Comparison of ENCODE assay signal across 23 cellular contexts in the genomic region with DNA sequence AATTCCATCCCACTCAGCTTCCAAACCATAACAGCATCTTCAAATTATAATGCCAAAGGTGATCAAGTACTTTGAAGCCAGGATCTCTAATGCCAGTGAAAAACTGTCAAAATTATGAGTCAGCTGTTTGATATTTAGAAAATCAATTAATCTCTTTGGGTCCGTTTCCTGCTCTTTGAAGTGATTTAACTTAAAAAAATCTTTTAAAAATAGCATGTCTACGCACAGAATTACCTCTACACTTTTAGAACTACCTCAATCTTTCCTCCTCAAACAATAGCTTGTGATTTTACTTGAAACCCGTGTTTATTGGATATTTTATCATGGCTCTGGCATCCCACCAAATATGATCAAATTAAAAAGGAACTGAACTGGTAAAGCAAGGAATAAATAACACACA. TPM values are rescaled to one million over a fixed set of nuclear protein-coding genes. Genes with fewer than 3 reads are reported as not detected.
DNase-seq lines count a peak whose midpoint lies in the region; ATAC-seq, FAIRE-seq and TF ChIP-seq lines count a peak whose summit lies in the region.
"Had no signal": no experiment of that assay in that cellular context is flagged by ENCODE, and none has a peak within 500 bp of the region (broad histone marks: within the 10 kb centered on the region; RNA-seq: fewer than 3 reads in every experiment).

No MANE protein-coding gene starts in this region.

- H4K91ac ChIP-seq in H1 (replicated peaks; ENCODE audit: insufficient read length, low read length): no peak overlapping the region

- POLR2A ChIA-PET in PC-3 (lab: Charles Lee; ENCODE audit: unreplicated experiment): no interaction called here
- POLR2A ChIA-PET in H1 (lab: Charles Lee; ENCODE audit: partially characterized antibody): no interaction called here

- DNase-seq in Calu3: no peak
- DNase-seq in PC-3: peak; percentile 29
- no peak for DNase-seq in H1 (ENCODE audit: low read depth in 1 of 2, low spot score in 2 of 2)
- peak; percentile 41 for DNase-seq in retinal pigment epithelial cell (ENCODE audit: low read depth)
- no peak for DNase-seq in brain microvascular endothelial cell
- DNase-seq in islet precursor cell: no peak
- no peak for DNase-seq in gastrocnemius medialis
- DNase-seq: 8988T, ACHN, BE2C, GOT3, HCEC 1CT, IMR-90, KG1, NCI-H1048, NCI-H1417, NCI-H1694, NCI-H2029 treated with DMSO at 0.1 percent for 48 hours, NCI-H526 treated with DMSO at 0.1 percent for 48 hours, Peyer's patch, SHP77 treated with DMSO at 0.1 percent for 48 hours had no signal

- TF ChIP-seq CTCF in Calu3 (IDR thresholded peaks at IDR 0.05; ENCODE audit: unreplicated experiment) (no peak), PC-3 (conservative IDR thresholded peaks at IDR 0.05; ENCODE audit: low read depth, low read length) (no peak), H1 (IDR thresholded peaks at IDR 0.05; ENCODE audit: control extremely low read depth in 1 of 3, insufficient read depth in 1 of 3, low read depth in 1 of 3, low read length in 3 of 3) (no peak), retinal pigment epithelial cell (conservative IDR thresholded peaks at IDR 0.05; ENCODE audit: low read depth, low read length) (no peak), brain microvascular endothelial cell (IDR thresholded peaks at IDR 0.05; ENCODE audit: low read depth, low read length, missing control alignments) (no peak), gastrocnemius medialis (IDR thresholded peaks at IDR 0.05 in 4 of 5, conservative IDR thresholded peaks at IDR 0.05 in 1 of 5) (no peak)

- no peak overlapping the region for H2BK12ac ChIP-seq in H1 (ENCODE audit: low read depth, low read length)

- no peak for TF ChIP-seq EP300 in H1 (IDR thresholded peaks at IDR 0.05; ENCODE audit: borderline replicate concordance in 1 of 2, low read depth in 2 of 2, low read length in 2 of 2)

- no peak for TF ChIP-seq POLR2A in H1 (IDR thresholded peaks at IDR 0.05; ENCODE audit: control extremely low read depth in 1 of 2, low read depth in 2 of 2, low read length in 2 of 2)
- no peak for TF ChIP-seq POLR2A in gastrocnemius medialis (IDR thresholded peaks at IDR 0.05)

- intact Hi-C loops in Calu3 (cut with micrococcal nuclease; ENCODE audit: unreplicated experiment) (no loop called here), PC-3 (cut with micrococcal nuclease) (no loop called here), gastrocnemius medialis (cut with DNase I; ENCODE audit: low total_unique reads) (no loop called here)

- no peak overlapping the region for H3K9ac ChIP-seq in PC-3 (ENCODE audit: low read length)
- no peak overlapping the region for H3K9ac ChIP-seq in H1 (replicated peaks in 1 of 4; ENCODE audit: extremely low read depth in 1 of 4, low read depth in 3 of 4, low read length in 3 of 4)

- BruUV-seq in Calu3 (replicated peaks; lab: Mats Ljungman, UMichigan) (no TSS peak), PC-3 (replicated peaks; lab: Mats Ljungman, UMichigan) (no TSS peak)

- H2BK120ac ChIP-seq in H1 (replicated peaks; ENCODE audit: low read depth, low read length): no peak overlapping the region

- no peaks in the 10 kb centered on the region for H3K23me2 ChIP-seq in H1 (ENCODE audit: low read depth, low read length)

- no peaks in the 10 kb centered on the region for H3K27me3 ChIP-seq in PC-3 (ENCODE audit: low read length)
- no peaks in the 10 kb centered on the region for H3K27me3 ChIP-seq in H1 (replicated peaks in 1 of 4; ENCODE audit: control insufficient read depth in 3 of 4, extremely low read depth in 1 of 4, insufficient read depth in 3 of 4, low read length in 3 of 4)
- no peaks in the 10 kb centered on the region for H3K27me3 ChIP-seq in brain microvascular endothelial cell (replicated peaks)
- no peaks in the 10 kb centered on the region for H3K27me3 ChIP-seq in gastrocnemius medialis
- H3K27me3 ChIP-seq: BE2C, Peyer's patch had no signal

- no peaks in the 10 kb centered on the region for H3K9me3 ChIP-seq in PC-3 (ENCODE audit: low read length)
- no peaks in the 10 kb centered on the region for H3K9me3 ChIP-seq in H1 (ENCODE audit: insufficient read depth in 2 of 2, low read depth in 1 of 2, low read length in 1 of 2)
- no peaks in the 10 kb centered on the region for H3K9me3 ChIP-seq in gastrocnemius medialis
- H3K9me3 ChIP-seq: BE2C, Peyer's patch had no signal

- H2AK5ac ChIP-seq in H1 (ENCODE audit: low read depth, low read length): no peak overlapping the region

- H3K9me2 ChIP-seq in PC-3 (replicated peaks; ENCODE audit: low read length): no peaks in the 10 kb centered on the region

- no peak overlapping the region for H3K18ac ChIP-seq in H1 (ENCODE audit: extremely low read depth, low read length)

- no peaks in the 10 kb centered on the region for H3K9me3 Mint-ChIP-seq in Calu3 (ENCODE audit: low read depth, unreplicated experiment)

- in situ Hi-C loops in brain microvascular endothelial cell (cut with HindIII; ENCODE audit: low pct_ligation_motif_present, low sequenced_read_pairs) (no loop called here), gastrocnemius medialis (cut with MboI; ENCODE audit: low sequenced_read_pairs in 4 of 4) (no loop called here)

- H3K14ac ChIP-seq in H1 (ENCODE audit: insufficient read length): no peak overlapping the region

- H3F3A ChIP-seq in PC-3 (ENCODE audit: low read length, unreplicated experiment): peaks cover 8% of the 10 kb centered on the region

- H3K36me3 Mint-ChIP-seq in Calu3 (ENCODE audit: insufficient read depth, unreplicated experiment): peaks cover 5% of the 10 kb centered on the region

- no peak overlapping the region for H3K4ac ChIP-seq in H1 (replicated peaks; ENCODE audit: insufficient read length, low read depth, low read length)

- H3K4me1 Mint-ChIP-seq in Calu3 (ENCODE audit: low read depth, unreplicated experiment): peaks cover 68% of the 10 kb centered on the region

- no peak overlapping the region for H4K8ac ChIP-seq in H1 (ENCODE audit: extremely low read depth, insufficient read depth, low read length)

- H2BK20ac ChIP-seq in H1 (ENCODE audit: low read length): no peak overlapping the region

- H3K4me2 ChIP-seq in PC-3 (ENCODE audit: low read length) (peak overlapping the region; percentile 14; the same call in 1 of the 2 replicates), H1 (ENCODE audit: insufficient read depth in 1 of 2, low read depth in 2 of 2, low read length in 2 of 2) (no peak overlapping the region)

- CTCF ChIA-PET in Calu3 (lab: Charles Lee) (no interaction called here), PC-3 (lab: Charles Lee) (no interaction called here), H1 (lab: Charles Lee; ENCODE audit: partially characterized antibody) (no interaction called here)

- H3K36me3 ChIP-seq in PC-3 (ENCODE audit: low read depth, low read length): no peaks in the 10 kb centered on the region
- no peaks in the 10 kb centered on the region for H3K36me3 ChIP-seq in H1 (ENCODE audit: control insufficient read depth in 2 of 4, insufficient read depth in 4 of 4, low read length in 3 of 4)
- H3K36me3 ChIP-seq in brain microvascular endothelial cell (replicated peaks): no peaks in the 10 kb centered on the region
- no peaks in the 10 kb centered on the region for H3K36me3 ChIP-seq in gastrocnemius medialis
- H3K36me3 ChIP-seq: BE2C, Peyer's patch had no signal

- H3K79me2 ChIP-seq in PC-3 (ENCODE audit: low read length) (no peaks in the 10 kb centered on the region), H1 (ENCODE audit: control insufficient read depth in 1 of 2, insufficient read depth in 2 of 2, low read length in 2 of 2) (no peaks in the 10 kb centered on the region)

- no peak overlapping the region for H2BK5ac ChIP-seq in H1 (ENCODE audit: low read depth, low read length)

- H2AFZ ChIP-seq in PC-3 (ENCODE audit: low read length) (peak overlapping the region; percentile 18; the same call in 1 of the 2 replicates), H1 (ENCODE audit: low read length) (no peak overlapping the region)

- H3K4me3 ChIP-seq in PC-3 (ENCODE audit: low read length) (no peak overlapping the region), H1 (ENCODE audit: extremely low read depth in 1 of 4, insufficient read depth in 2 of 4, low read depth in 3 of 4, low read length in 4 of 4) (no peak overlapping the region), retinal pigment epithelial cell (ENCODE audit: low read length) (no peak overlapping the region), brain microvascular endothelial cell (ENCODE audit: low read depth, low read length) (no peak overlapping the region), gastrocnemius medialis (no peak overlapping the region)
- H3K4me3 ChIP-seq: Peyer's patch, SK-N-MC had no signal

- H4K20me1 ChIP-seq in PC-3 (ENCODE audit: low read length): no peaks in the 10 kb centered on the region
- H4K20me1 ChIP-seq in H1 (replicated peaks in 1 of 2; ENCODE audit: control insufficient read depth in 1 of 2, insufficient read depth in 2 of 2, low read length in 2 of 2): no peaks in the 10 kb centered on the region

- H2BK15ac ChIP-seq in H1 (ENCODE audit: low read length): no peak overlapping the region

- H3K4me1 ChIP-seq in PC-3 (ENCODE audit: insufficient read depth, low read length) (peaks cover 25% of the 10 kb centered on the region), H1 (replicated peaks in 1 of 4; ENCODE audit: control insufficient read depth in 3 of 4, insufficient read depth in 4 of 4, low read length in 3 of 4) (no peaks in the 10 kb centered on the region), gastrocnemius medialis (peaks cover 0 to 4% of the 10 kb centered on the region in 2 donors)
- H3K4me1 ChIP-seq: BE2C had no signal

- H4K5ac ChIP-seq in H1 (ENCODE audit: insufficient read length, low read depth, low read length): no peak overlapping the region

- H3K79me1 ChIP-seq in H1 (ENCODE audit: low read depth, low read length): no peaks in the 10 kb centered on the region

- peak overlapping the region; percentile 6 for H3K4me3 Mint-ChIP-seq in Calu3 (ENCODE audit: low read depth, unreplicated experiment)

- no peak for FAIRE-seq in H1 (lab: Jason Lieb, UNC)
- FAIRE-seq: GM18507 had no signal

- ATAC-seq in PC-3 (no peak), gastrocnemius medialis (no peak)

- peak overlapping the region; percentile 56 for H3K56ac ChIP-seq in H1 (replicated peaks; ENCODE audit: insufficient read length, low read depth, low read length)

- H3K27me3 Mint-ChIP-seq in Calu3 (ENCODE audit: unreplicated experiment): no peaks in the 10 kb centered on the region

- no peak overlapping the region for H3K23ac ChIP-seq in H1 (ENCODE audit: insufficient read length)

- TF ChIP-seq RAD21 in H1 (IDR thresholded peaks at IDR 0.05 in 1 of 2, conservative IDR thresholded peaks at IDR 0.05 in 1 of 2; ENCODE audit: low read depth in 2 of 2, low read length in 2 of 2): no peak

- H3K27ac Mint-ChIP-seq in Calu3 (ENCODE audit: unreplicated experiment): peak overlapping the region; percentile 37

- no peak overlapping the region for H3K27ac ChIP-seq in PC-3 (ENCODE audit: low read length)
- H3K27ac ChIP-seq in H1 (ENCODE audit: low read depth, low read length): no peak overlapping the region
- H3K27ac ChIP-seq in brain microvascular endothelial cell: no peak overlapping the region
- H3K27ac ChIP-seq in gastrocnemius medialis: no peak overlapping the region
- H3K27ac ChIP-seq: Peyer's patch, SK-N-MC had no signal

- WGBS in H1 (ENCODE audit: extremely low coverage in 1 of 2, insufficient coverage in 1 of 2, insufficient read length in 1 of 2, insufficient replicate concordance in 2 of 2, low coverage in 1 of 2, low lambda C conversion rate in 2 of 2, missing lambda C conversion rate in 1 of 2), 2 experiments: 87% methylated on average over 3 of the region's 3 CpGs; no CpG with 5 or more reads in 1 of the 2 experiments

RNA-seq across cellular contexts. Expression of a gene that starts 31.3 kb away (rescaled TPM):
- total RNA-seq in Calu3 (2022) (81.3 and 85.4 TPM in 2 replicates), PC-3 (2014; rRNA removed) (22.2 and 23.7 TPM in 2 replicates), gastrocnemius medialis (100 to 1,000 TPM in 1 of 4 donors, 10 to 100 TPM in 3; 70.3 to 103 (median 86.0) TPM)
- total RNA-seq in H1 (2021; fragmentation: NEBNext Ultra II Directional; extraction: Animal tissue kit (Norgen Biotek cat#: 25700)): 19.7 and 26.1 TPM in 2 replicates
- polyA plus RNA-seq in H1 (2011; rRNA removed): 3.4 and 7.0 TPM in 2 replicates
- polyA plus RNA-seq in H1 (2011; cell fraction: cytosol; rRNA removed): 8.7 TPM
- 7.3 TPM for polyA plus RNA-seq in H1 (2011; cell fraction: nucleus; rRNA removed)
- polyA plus RNA-seq in H1 (2012, experiment 1 of 2): 15.4 to 28.5 TPM (median 18.7 TPM) in 4 replicates
- 7.3 TPM for polyA plus RNA-seq in H1 (2012, experiment 2 of 2)
- 16.8 TPM for polyA plus RNA-seq in H1 (2013, experiment 1 of 2)
- 16.1 TPM for polyA plus RNA-seq in H1 (2013, experiment 2 of 2)
- 7.3 and 9.2 TPM in 2 replicates for polyA minus RNA-seq in H1 (2011; rRNA and poly(A)+ RNA removed)
- 7.3 TPM for polyA minus RNA-seq in H1 (2011; cell fraction: cytosol; rRNA and poly(A)+ RNA removed)
- polyA minus RNA-seq in H1 (2011; cell fraction: nucleus; rRNA and poly(A)+ RNA removed): 55.5 TPM

Comparison
In these comparisons a context has a peak if more than half of its experiments do, and no peak if none do; other contexts are left out.
1. DNase-seq: peak in PC-3 (single experiment) and retinal pigment epithelial cell (single experiment); none in Calu3 (single experiment), H1 (0 of 2), brain microvascular endothelial cell (single experiment), islet precursor cell (single experiment) and gastrocnemius medialis (0 of 2).